ENCODE assay signal across 8 cellular contexts in the genomic region with DNA sequence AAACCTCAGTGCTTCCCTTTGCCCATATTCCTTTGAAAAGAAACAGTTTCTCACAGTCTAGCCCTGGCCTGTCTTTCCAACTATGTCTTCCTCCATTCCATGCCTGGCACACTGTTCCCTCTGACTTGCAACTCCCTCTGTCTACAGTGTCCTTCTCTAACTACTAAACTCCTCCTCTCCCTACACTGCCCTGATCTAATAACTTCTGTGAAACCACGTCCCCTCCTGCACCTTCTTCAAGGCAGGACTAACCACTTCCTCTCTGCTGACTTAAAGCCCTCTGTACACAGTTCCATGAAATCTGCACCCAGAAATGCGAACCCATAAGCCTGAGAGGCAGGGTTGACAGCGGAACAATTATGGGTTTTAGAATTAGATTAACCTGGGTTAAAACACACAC.
DNase-seq lines count a peak whose midpoint lies in the region; ATAC-seq, FAIRE-seq and TF ChIP-seq lines count a peak whose summit lies in the region.

No MANE protein-coding gene starts in this region.

- peak overlapping the region; percentile 17 for H3K4me3 Mint-ChIP-seq in CD4-positive, alpha-beta T cell
- no peak overlapping the region for H3K4me3 Mint-ChIP-seq in progenitor cell of endocrine pancreas (ENCODE audit: low read depth)
- no peak overlapping the region for H3K4me3 Mint-ChIP-seq in WTC11

- intact Hi-C loops in CD4-positive, alpha-beta T cell (cut with DNase I, micrococcal nuclease): no loop called here

- peak; percentile 100 for FAIRE-seq in GM19239 (lab: Jason Lieb, UNC)

- no peak for TF ChIP-seq CTCF in CD4-positive, alpha-beta T cell (IDR thresholded peaks at IDR 0.05)
- TF ChIP-seq CTCF in progenitor cell of endocrine pancreas (IDR thresholded peaks at IDR 0.05; ENCODE audit: unreplicated experiment) (no peak), WTC11 (IDR thresholded peaks at IDR 0.05) (no peak)

- no peaks in the 10 kb centered on the region for H3K9me3 ChIP-seq in CD4-positive, alpha-beta T cell (ENCODE audit: control insufficient read depth, low read length)

- peak; percentile 97 for ATAC-seq in CD4-positive, alpha-beta T cell (ENCODE audit: poor library complexity)
- ATAC-seq in HG03159 (IDR thresholded peaks at IDR 0.05; ENCODE audit: unreplicated experiment): peak; percentile 89
- ATAC-seq in left lobe of liver: peak; percentile 63
- ATAC-seq in WTC11: no peak

- no peaks in the 10 kb centered on the region for H3K36me3 Mint-ChIP-seq in CD4-positive, alpha-beta T cell (ENCODE audit: low read depth)
- H3K36me3 Mint-ChIP-seq in progenitor cell of endocrine pancreas (ENCODE audit: insufficient read depth) (no peaks in the 10 kb centered on the region), WTC11 (no peaks in the 10 kb centered on the region)

- H3K9me3 Mint-ChIP-seq in CD4-positive, alpha-beta T cell: no peaks in the 10 kb centered on the region
- H3K9me3 Mint-ChIP-seq in progenitor cell of endocrine pancreas (ENCODE audit: low read depth) (no peaks in the 10 kb centered on the region), WTC11 (no peaks in the 10 kb centered on the region)

- POLR2A ChIA-PET in CD4-positive, alpha-beta T cell (lab: Charles Lee): no interaction called here
- POLR2A ChIA-PET in WTC11 (lab: Charles Lee): no interaction called here

- peak overlapping the region; percentile 10 for H3K27ac Mint-ChIP-seq in CD4-positive, alpha-beta T cell
- H3K27ac Mint-ChIP-seq in progenitor cell of endocrine pancreas (no peak overlapping the region), WTC11 (no peak overlapping the region)

- H3K27me3 Mint-ChIP-seq in CD4-positive, alpha-beta T cell: no peaks in the 10 kb centered on the region
- no peaks in the 10 kb centered on the region for H3K27me3 Mint-ChIP-seq in progenitor cell of endocrine pancreas
- H3K27me3 Mint-ChIP-seq in WTC11 (ENCODE audit: low read depth): no peaks in the 10 kb centered on the region

- peak in 7 of 10 experiments; percentile 3 to 37 (median 23) for DNase-seq in CD4-positive, alpha-beta T cell
- no peak for DNase-seq in GM19239 (ENCODE audit: insufficient read length, low spot score)
- peak; percentile 1 for DNase-seq in T-helper 9 cell
- no peak for DNase-seq in left lobe of liver (ENCODE audit: low spot score)
- DNase-seq in progenitor cell of endocrine pancreas (ENCODE audit: low spot score, unreplicated experiment): no peak
- DNase-seq in WTC11 (ENCODE audit: low spot score): no peak
- DNase-seq in NCI-H2171 treated with DMSO at 0.1 percent for 48 hours (lab: John Stamatoyannopoulos, UW): no peak

- CTCF ChIA-PET in CD4-positive, alpha-beta T cell (lab: Charles Lee): no interaction called here
- CTCF ChIA-PET in WTC11 (lab: Charles Lee): no interaction called here

- no peaks in the 10 kb centered on the region for H3K27me3 ChIP-seq in CD4-positive, alpha-beta T cell (ENCODE audit: control insufficient read depth, insufficient read depth, low read length)

- H3K4me1 Mint-ChIP-seq in CD4-positive, alpha-beta T cell (ENCODE audit: low read depth): peaks cover 42% of the 10 kb centered on the region
- H3K4me1 Mint-ChIP-seq in progenitor cell of endocrine pancreas (ENCODE audit: low read depth) (peaks cover 4% of the 10 kb centered on the region), WTC11 (no peaks in the 10 kb centered on the region; the same call in 1 of the 2 replicates)

- H3K27ac ChIP-seq in CD4-positive, alpha-beta T cell (ENCODE audit: low read depth, low read length): no peak overlapping the region

TF ChIP-seq in WTC11, 78 proteins besides CTCF, POLR2A, EP300 and RAD21 (continues in another document):
- no peak for TF ChIP-seq TEAD4 (CRISPR knock-in tag; IDR thresholded peaks at IDR 0.05)
- TF ChIP-seq PRDM15 (CRISPR knock-in tag; IDR thresholded peaks at IDR 0.05): no peak
- no peak for TF ChIP-seq ZNF138 (CRISPR knock-in tag; conservative IDR thresholded peaks at IDR 0.05)
- TF ChIP-seq, protein P1, sequence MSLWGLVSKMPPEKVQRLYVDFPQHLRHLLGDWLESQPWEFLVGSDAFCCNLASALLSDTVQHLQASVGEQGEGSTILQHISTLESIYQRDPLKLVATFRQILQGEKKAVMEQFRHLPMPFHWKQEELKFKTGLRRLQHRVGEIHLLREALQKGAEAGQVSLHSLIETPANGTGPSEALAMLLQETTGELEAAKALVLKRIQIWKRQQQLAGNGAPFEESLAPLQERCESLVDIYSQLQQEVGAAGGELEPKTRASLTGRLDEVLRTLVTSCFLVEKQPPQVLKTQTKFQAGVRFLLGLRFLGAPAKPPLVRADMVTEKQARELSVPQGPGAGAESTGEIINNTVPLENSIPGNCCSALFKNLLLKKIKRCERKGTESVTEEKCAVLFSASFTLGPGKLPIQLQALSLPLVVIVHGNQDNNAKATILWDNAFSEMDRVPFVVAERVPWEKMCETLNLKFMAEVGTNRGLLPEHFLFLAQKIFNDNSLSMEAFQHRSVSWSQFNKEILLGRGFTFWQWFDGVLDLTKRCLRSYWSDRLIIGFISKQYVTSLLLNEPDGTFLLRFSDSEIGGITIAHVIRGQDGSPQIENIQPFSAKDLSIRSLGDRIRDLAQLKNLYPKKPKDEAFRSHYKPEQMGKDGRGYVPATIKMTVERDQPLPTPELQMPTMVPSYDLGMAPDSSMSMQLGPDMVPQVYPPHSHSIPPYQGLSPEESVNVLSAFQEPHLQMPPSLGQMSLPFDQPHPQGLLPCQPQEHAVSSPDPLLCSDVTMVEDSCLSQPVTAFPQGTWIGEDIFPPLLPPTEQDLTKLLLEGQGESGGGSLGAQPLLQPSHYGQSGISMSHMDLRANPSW (CRISPR knock-in tag; conservative IDR thresholded peaks at IDR 0.05; ENCODE audit: low read depth): no peak
- no peak for TF ChIP-seq MXD4 (CRISPR knock-in tag; IDR thresholded peaks at IDR 0.05; ENCODE audit: borderline replicate concordance)
- TF ChIP-seq, protein P2, sequence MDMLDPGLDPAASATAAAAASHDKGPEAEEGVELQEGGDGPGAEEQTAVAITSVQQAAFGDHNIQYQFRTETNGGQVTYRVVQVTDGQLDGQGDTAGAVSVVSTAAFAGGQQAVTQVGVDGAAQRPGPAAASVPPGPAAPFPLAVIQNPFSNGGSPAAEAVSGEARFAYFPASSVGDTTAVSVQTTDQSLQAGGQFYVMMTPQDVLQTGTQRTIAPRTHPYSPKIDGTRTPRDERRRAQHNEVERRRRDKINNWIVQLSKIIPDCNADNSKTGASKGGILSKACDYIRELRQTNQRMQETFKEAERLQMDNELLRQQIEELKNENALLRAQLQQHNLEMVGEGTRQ (CRISPR knock-in tag; IDR thresholded peaks at IDR 0.05): no peak
- TF ChIP-seq, protein P3, sequence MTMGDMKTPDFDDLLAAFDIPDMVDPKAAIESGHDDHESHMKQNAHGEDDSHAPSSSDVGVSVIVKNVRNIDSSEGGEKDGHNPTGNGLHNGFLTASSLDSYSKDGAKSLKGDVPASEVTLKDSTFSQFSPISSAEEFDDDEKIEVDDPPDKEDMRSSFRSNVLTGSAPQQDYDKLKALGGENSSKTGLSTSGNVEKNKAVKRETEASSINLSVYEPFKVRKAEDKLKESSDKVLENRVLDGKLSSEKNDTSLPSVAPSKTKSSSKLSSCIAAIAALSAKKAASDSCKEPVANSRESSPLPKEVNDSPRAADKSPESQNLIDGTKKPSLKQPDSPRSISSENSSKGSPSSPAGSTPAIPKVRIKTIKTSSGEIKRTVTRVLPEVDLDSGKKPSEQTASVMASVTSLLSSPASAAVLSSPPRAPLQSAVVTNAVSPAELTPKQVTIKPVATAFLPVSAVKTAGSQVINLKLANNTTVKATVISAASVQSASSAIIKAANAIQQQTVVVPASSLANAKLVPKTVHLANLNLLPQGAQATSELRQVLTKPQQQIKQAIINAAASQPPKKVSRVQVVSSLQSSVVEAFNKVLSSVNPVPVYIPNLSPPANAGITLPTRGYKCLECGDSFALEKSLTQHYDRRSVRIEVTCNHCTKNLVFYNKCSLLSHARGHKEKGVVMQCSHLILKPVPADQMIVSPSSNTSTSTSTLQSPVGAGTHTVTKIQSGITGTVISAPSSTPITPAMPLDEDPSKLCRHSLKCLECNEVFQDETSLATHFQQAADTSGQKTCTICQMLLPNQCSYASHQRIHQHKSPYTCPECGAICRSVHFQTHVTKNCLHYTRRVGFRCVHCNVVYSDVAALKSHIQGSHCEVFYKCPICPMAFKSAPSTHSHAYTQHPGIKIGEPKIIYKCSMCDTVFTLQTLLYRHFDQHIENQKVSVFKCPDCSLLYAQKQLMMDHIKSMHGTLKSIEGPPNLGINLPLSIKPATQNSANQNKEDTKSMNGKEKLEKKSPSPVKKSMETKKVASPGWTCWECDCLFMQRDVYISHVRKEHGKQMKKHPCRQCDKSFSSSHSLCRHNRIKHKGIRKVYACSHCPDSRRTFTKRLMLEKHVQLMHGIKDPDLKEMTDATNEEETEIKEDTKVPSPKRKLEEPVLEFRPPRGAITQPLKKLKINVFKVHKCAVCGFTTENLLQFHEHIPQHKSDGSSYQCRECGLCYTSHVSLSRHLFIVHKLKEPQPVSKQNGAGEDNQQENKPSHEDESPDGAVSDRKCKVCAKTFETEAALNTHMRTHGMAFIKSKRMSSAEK (CRISPR knock-in tag; IDR thresholded peaks at IDR 0.05; ENCODE audit: borderline replicate concordance): no peak
- no peak for TF ChIP-seq PRRX2 (CRISPR knock-in tag; IDR thresholded peaks at IDR 0.05)

Comparison
In these comparisons a context has a peak if more than half of its experiments do, and no peak if none do; other contexts are left out.
1. DNase-seq: peak in CD4-positive, alpha-beta T cell (7 of 10) and T-helper 9 cell (single experiment); none in GM19239 (single experiment), left lobe of liver (single experiment), progenitor cell of endocrine pancreas (single experiment), WTC11 (single experiment) and NCI-H2171 treated with DMSO at 0.1 percent for 48 hours (single experiment).